In genomic region chr1:186283374-186283773, GRCh38 we compare ENCODE assay signal across 17 cellular contexts. TPM values are rescaled to one million over a fixed set of nuclear protein-coding genes. Genes with fewer than 3 reads are reported as not detected.
DNase-seq lines count a peak whose midpoint lies in the region; ATAC-seq and TF ChIP-seq lines count a peak whose summit lies in the region.
"Had no signal": no experiment of that assay in that cellular context is flagged by ENCODE, and none has a peak within 500 bp of the region (broad histone marks: within the 10 kb centered on the region; RNA-seq: fewer than 3 reads in every experiment).

No MANE protein-coding gene starts in this region.

- H3K4me3 Mint-ChIP-seq in effector memory CD8-positive, alpha-beta T cell, result no peak overlapping the region
- H3K4me3 Mint-ChIP-seq: activated naive CD8-positive, alpha-beta T cell treated with anti-CD3 and anti-CD28 coated beads, Interleukin-2, amount 10 ng/mL, durations not matched to agents 7 days and 5 days; stimulated activated naive B cell treated with anti-CD40 and anti-IgM and Interleukin-4, amounts not matched to agents 10 μg/mL and 1 μg/mL and 100 μg/mL, for 72 hours had no signal

- TF ChIP-seq CTCF in GM10266 (IDR thresholded peaks at IDR 0.05; ENCODE audit: control insufficient read depth, insufficient read depth, low read depth, missing control alignments), result no peak

- H3K9me3 Mint-ChIP-seq in effector memory CD8-positive, alpha-beta T cell, result no peaks in the 10 kb centered on the region
- H3K9me3 Mint-ChIP-seq: activated naive CD8-positive, alpha-beta T cell treated with anti-CD3 and anti-CD28 coated beads, Interleukin-2, amount 10 ng/mL, durations not matched to agents 7 days and 5 days; stimulated activated naive B cell treated with anti-CD40 and anti-IgM and Interleukin-4, amounts not matched to agents 10 μg/mL and 1 μg/mL and 100 μg/mL, for 72 hours had no signal

- DNase-seq in GM10266 (ENCODE audit: extremely low spot score), result peak; percentile 24
- DNase-seq in dedifferentiated amniotic fluid mesenchymal stem cell (ENCODE audit: extremely low spot score), result no peak
- no peak for DNase-seq in NCI-H2227 (lab: John Stamatoyannopoulos, UW; ENCODE audit: unreplicated experiment)
- DNase-seq in dermis blood vessel endothelial cell, result no peak
- no peak for DNase-seq in effector memory CD8-positive, alpha-beta T cell
- DNase-seq: activated naive CD8-positive, alpha-beta T cell treated with anti-CD3 and anti-CD28 coated beads, Interleukin-2, amount 10 ng/mL, durations not matched to agents 7 days and 5 days; BE2C; DMS153; gastrocnemius medialis; mesendoderm; NCI-H1694 treated with DMSO at 0.1 percent for 48 hours; NCI-H774; stimulated activated naive B cell treated with anti-CD40 and anti-IgM and Interleukin-4, amounts not matched to agents 10 μg/mL and 1 μg/mL and 100 μg/mL, for 72 hours had no signal

- H3K4me1 Mint-ChIP-seq in effector memory CD8-positive, alpha-beta T cell (ENCODE audit: low read depth in 2 of 2), result no peaks in the 10 kb centered on the region
- H3K4me1 Mint-ChIP-seq: stimulated activated naive B cell treated with anti-CD40 and anti-IgM and Interleukin-4, amounts not matched to agents 10 μg/mL and 1 μg/mL and 100 μg/mL, for 72 hours had no signal

- no peaks in the 10 kb centered on the region for H3K36me3 Mint-ChIP-seq in effector memory CD8-positive, alpha-beta T cell (ENCODE audit: insufficient read depth)
- H3K36me3 Mint-ChIP-seq: activated naive CD8-positive, alpha-beta T cell treated with anti-CD3 and anti-CD28 coated beads, Interleukin-2, amount 10 ng/mL, durations not matched to agents 7 days and 5 days; stimulated activated naive B cell treated with anti-CD40 and anti-IgM and Interleukin-4, amounts not matched to agents 10 μg/mL and 1 μg/mL and 100 μg/mL, for 72 hours had no signal

- ATAC-seq in GM18519 (IDR thresholded peaks at IDR 0.05; ENCODE audit: low FRiP score, unreplicated experiment) (peak; percentile 71), GM21723 (IDR thresholded peaks at IDR 0.05; ENCODE audit: unreplicated experiment) (peak; percentile 77), HG03378 (IDR thresholded peaks at IDR 0.05; ENCODE audit: unreplicated experiment) (peak; percentile 88)
- no peak for ATAC-seq in effector memory CD8-positive, alpha-beta T cell (replicated peaks)
- ATAC-seq: gastrocnemius medialis had no signal

- no peak overlapping the region for H3K27ac Mint-ChIP-seq in effector memory CD8-positive, alpha-beta T cell
- H3K27ac Mint-ChIP-seq: activated naive CD8-positive, alpha-beta T cell treated with anti-CD3 and anti-CD28 coated beads, Interleukin-2, amount 10 ng/mL, durations not matched to agents 7 days and 5 days; stimulated activated naive B cell treated with anti-CD40 and anti-IgM and Interleukin-4, amounts not matched to agents 10 μg/mL and 1 μg/mL and 100 μg/mL, for 72 hours had no signal

- H3K27me3 Mint-ChIP-seq in effector memory CD8-positive, alpha-beta T cell, result peaks cover 22 to 32% of the 10 kb centered on the region in 2 donors

RNA-seq across cellular contexts. Expression of gene PRG4, which starts 12.7 kb away (rescaled TPM):
- 0.05 TPM in 1 of 2 replicates, not detected in the other for total RNA-seq in dermis blood vessel endothelial cell
- total RNA-seq: activated naive CD8-positive, alpha-beta T cell treated with anti-CD3 and anti-CD28 coated beads, Interleukin-2, amount 10 ng/mL, durations not matched to agents 7 days and 5 days; cardiac muscle cell had no signal
